In genomic region chr11:65777241-65777640, GRCh38 we compare ENCODE assay signal across 21 cellular contexts. TPM values are rescaled to one million over a fixed set of nuclear protein-coding genes. Genes with fewer than 3 reads are reported as not detected.
DNase-seq lines count a peak whose midpoint lies in the region; ATAC-seq, FAIRE-seq and TF ChIP-seq lines count a peak whose summit lies in the region.
"Had no signal": no experiment of that assay in that cellular context is flagged by ENCODE, and none has a peak within 500 bp of the region (broad histone marks: within the 10 kb centered on the region; RNA-seq: fewer than 3 reads in every experiment).

No MANE protein-coding gene starts in this region.

- no peak overlapping the region for H3K27ac ChIP-seq in astrocyte (ENCODE audit: low read depth, low read length)

- no peak overlapping the region for H3K9ac ChIP-seq in astrocyte (ENCODE audit: low read length)
- H3K9ac ChIP-seq: SK-N-SH had no signal

- ATAC-seq in naive B cell (ENCODE audit: low read depth in 2 of 2) (no peak), HG02840 (IDR thresholded peaks at IDR 0.05; ENCODE audit: low FRiP score, unreplicated experiment) (no peak)
- no peak for ATAC-seq in stimulated activated naive CD8-positive, alpha-beta T cell treated with anti-CD3 and anti-CD28 coated beads, Interleukin-15, amount 100 ng/mL, for 72 hours
- ATAC-seq: activated T-cell treated with anti-CD3 and anti-CD28 coated beads, Interleukin-2, amount 50 U/mL, for 4 hours; left lung; naive thymus-derived CD8-positive, alpha-beta T cell; Panc1 had no signal

- H3K9me3 Mint-ChIP-seq in astrocyte (ENCODE audit: unreplicated experiment) (no peaks in the 10 kb centered on the region), naive B cell (no peaks in the 10 kb centered on the region)
- H3K9me3 Mint-ChIP-seq in stimulated activated naive CD8-positive, alpha-beta T cell treated with anti-CD3 and anti-CD28 coated beads, Interleukin-15, amount 100 ng/mL, for 72 hours: no peaks in the 10 kb centered on the region
- H3K9me3 Mint-ChIP-seq: activated CD4-positive, alpha-beta T cell treated with anti-CD3 and anti-CD28 coated beads, Interleukin-2, amount 10 ng/mL, durations not matched to agents 24 days and 14 days; activated T-cell treated with anti-CD3 and anti-CD28 coated beads, Interleukin-2, amount 50 U/mL, for 4 hours; naive thymus-derived CD8-positive, alpha-beta T cell had no signal

- H3K27me3 Mint-ChIP-seq in astrocyte (ENCODE audit: low read depth, unreplicated experiment) (no peaks in the 10 kb centered on the region), naive B cell (no peaks in the 10 kb centered on the region)
- H3K27me3 Mint-ChIP-seq in stimulated activated naive CD8-positive, alpha-beta T cell treated with anti-CD3 and anti-CD28 coated beads, Interleukin-15, amount 100 ng/mL, for 72 hours: no peaks in the 10 kb centered on the region
- H3K27me3 Mint-ChIP-seq: activated CD4-positive, alpha-beta T cell treated with anti-CD3 and anti-CD28 coated beads, Interleukin-2, amount 10 ng/mL, durations not matched to agents 24 days and 14 days; naive thymus-derived CD8-positive, alpha-beta T cell had no signal

- no peaks in the 10 kb centered on the region for H3K36me3 ChIP-seq in astrocyte (ENCODE audit: insufficient read depth, low read length)

- H3K4me2 ChIP-seq in astrocyte (ENCODE audit: low read length): no peak overlapping the region
- H3K4me2 ChIP-seq: SK-N-SH had no signal

- peaks cover 7% of the 10 kb centered on the region for H3K4me1 Mint-ChIP-seq in astrocyte (ENCODE audit: low read depth, unreplicated experiment)
- H3K4me1 Mint-ChIP-seq in naive B cell: peaks cover 2 to 15% (median 8%) of the 10 kb centered on the region in 3 donors
- H3K4me1 Mint-ChIP-seq in stimulated activated naive CD8-positive, alpha-beta T cell treated with anti-CD3 and anti-CD28 coated beads, Interleukin-15, amount 100 ng/mL, for 72 hours: peaks cover 54% of the 10 kb centered on the region

- H3K4me3 Mint-ChIP-seq in astrocyte (ENCODE audit: unreplicated experiment): peak overlapping the region; percentile 27
- H3K4me3 Mint-ChIP-seq in naive B cell: peak overlapping the region in 5 of 8 donors; percentile 1 to 57 (median 49)
- H3K4me3 Mint-ChIP-seq in stimulated activated naive CD8-positive, alpha-beta T cell treated with anti-CD3 and anti-CD28 coated beads, Interleukin-15, amount 100 ng/mL, for 72 hours: no peak overlapping the region
- H3K4me3 Mint-ChIP-seq: activated T-cell treated with anti-CD3 and anti-CD28 coated beads, Interleukin-2, amount 50 U/mL, for 4 hours had no signal

- no peaks in the 10 kb centered on the region for H3K9me3 ChIP-seq in astrocyte (ENCODE audit: insufficient read depth, low read depth, low read length)
- H3K9me3 ChIP-seq: left lung, SK-N-SH had no signal

- peaks cover 18% of the 10 kb centered on the region for H3K79me2 ChIP-seq in astrocyte (ENCODE audit: insufficient read depth, low read length)

- no peak overlapping the region for H2AFZ ChIP-seq in astrocyte (ENCODE audit: low read depth, low read length)

- FAIRE-seq in astrocyte (lab: Jason Lieb, UNC): no peak
- FAIRE-seq: endothelial cell of umbilical vein, frontal cortex had no signal

- TF ChIP-seq POLR2A in NB4 (IDR thresholded peaks at IDR 0.05; ENCODE audit: extremely low read depth, insufficient read length): no peak

- peaks cover 45% of the 10 kb centered on the region for H4K20me1 ChIP-seq in astrocyte (ENCODE audit: insufficient read depth, low read length)

- H3K4me1 ChIP-seq in astrocyte (ENCODE audit: insufficient read depth, low read length): peaks cover 6% of the 10 kb centered on the region

- peaks cover 15% of the 10 kb centered on the region for H3K36me3 Mint-ChIP-seq in astrocyte (ENCODE audit: low read depth, unreplicated experiment)
- no peaks in the 10 kb centered on the region for H3K36me3 Mint-ChIP-seq in naive B cell

- no peak overlapping the region for H3K27ac Mint-ChIP-seq in astrocyte (ENCODE audit: unreplicated experiment)
- no peak overlapping the region for H3K27ac Mint-ChIP-seq in naive B cell
- H3K27ac Mint-ChIP-seq in stimulated activated naive CD8-positive, alpha-beta T cell treated with anti-CD3 and anti-CD28 coated beads, Interleukin-15, amount 100 ng/mL, for 72 hours: peak overlapping the region; percentile 40 to 74
- H3K27ac Mint-ChIP-seq: activated CD4-positive, alpha-beta T cell treated with anti-CD3 and anti-CD28 coated beads, Interleukin-2, amount 10 ng/mL, durations not matched to agents 24 days and 14 days had no signal

- H3K4me3 ChIP-seq in NB4 (ENCODE audit: low read depth, low read length) (peak overlapping the region; percentile 9), astrocyte (ENCODE audit: insufficient read depth, low read depth, low read length) (no peak overlapping the region)
- H3K4me3 ChIP-seq: coronary artery had no signal

- no peaks in the 10 kb centered on the region for H3K27me3 ChIP-seq in astrocyte (ENCODE audit: insufficient read depth, low read length)
- H3K27me3 ChIP-seq: left lung had no signal

- TF ChIP-seq CTCF in NB4 (IDR thresholded peaks at IDR 0.05; ENCODE audit: low read depth, low read length): no peak
- no peak for TF ChIP-seq CTCF in astrocyte (IDR thresholded peaks at IDR 0.05; ENCODE audit: insufficient read depth, low read depth, low read length)

- DNase-seq in NB4 (ENCODE audit: low read depth): no peak
- no peak for DNase-seq in astrocyte (ENCODE audit: low read depth)
- DNase-seq in naive B cell: no peak
- DNase-seq in stimulated activated naive CD8-positive, alpha-beta T cell treated with anti-CD3 and anti-CD28 coated beads, Interleukin-15, amount 100 ng/mL, for 72 hours: no peak
- no peak for DNase-seq in NCI-H2227 treated with DMSO at 0.1 percent for 48 hours (lab: John Stamatoyannopoulos, UW)
- no peak for DNase-seq in amniotic stem cell (lab: John Stamatoyannopoulos, UW)
- DNase-seq: activated CD4-positive, alpha-beta T cell treated with anti-CD3 and anti-CD28 coated beads, Interleukin-2, amount 10 ng/mL, durations not matched to agents 24 days and 14 days; activated T-cell treated with anti-CD3 and anti-CD28 coated beads, Interleukin-2, amount 50 U/mL, for 4 hours; anterior cingulate cortex; DMS153; naive thymus-derived CD8-positive, alpha-beta T cell; NCI-H2107; NCI-H69; SK-N-SH had no signal

RNA-seq across cellular contexts. Expression of gene AP5B1, which starts 3.5 kb away (rescaled TPM):
- 10.4 and 10.9 TPM in 2 replicates for total RNA-seq in astrocyte
- 10 to 100 TPM in 2 of 6 donors, 1 to 10 TPM in 4; 3.4 to 17.2 (median 9.6) TPM for polyA plus RNA-seq in naive B cell (ENCODE audit: low read depth in 6 of 6)

RNA-seq across cellular contexts. Expression of gene OVOL1, which starts 9.6 kb away (rescaled TPM):
- 0.22 and 1.0 TPM in 2 replicates for total RNA-seq in astrocyte
- polyA plus RNA-seq in naive B cell (ENCODE audit: low read depth in 6 of 6): not detected
- total RNA-seq: activated CD4-positive, alpha-beta T cell treated with anti-CD3 and anti-CD28 coated beads, Interleukin-2, amount 10 ng/mL, durations not matched to agents 24 days and 14 days; endothelial cell of umbilical vein; M059J; naive thymus-derived CD8-positive, alpha-beta T cell had no signal
- polyA plus RNA-seq: endothelial cell of umbilical vein; naive thymus-derived CD8-positive, alpha-beta T cell; SK-N-SH had no signal

RNA-seq across cellular contexts. Expression of gene SNX32, which starts 56.5 kb away (rescaled TPM):
- total RNA-seq in astrocyte: 1.2 and 1.5 TPM in 2 replicates
- polyA plus RNA-seq in naive B cell (ENCODE audit: low read depth in 6 of 6): 1 to 10 TPM in 5 of 6 donors, not detected in 1; 1.2 to 2.6 (median 1.7) TPM
- total RNA-seq: endothelial cell of umbilical vein, M059J had no signal

RNA-seq across cellular contexts. Expression of gene RNASEH2C, which starts 56.6 kb away (rescaled TPM):
- total RNA-seq in astrocyte: 24.7 and 25.0 TPM in 2 replicates
- 100 to 1,000 TPM in 3 of 6 donors, 10 to 100 TPM in 3; 59.3 to 126 (median 99.1) TPM for polyA plus RNA-seq in naive B cell (ENCODE audit: low read depth in 6 of 6)

Comparison
In these comparisons a context has a peak if more than half of its experiments do, and no peak if none do; other contexts are left out.
1. H3K27ac Mint-ChIP-seq: peak in stimulated activated naive CD8-positive, alpha-beta T cell treated with anti-CD3 and anti-CD28 coated beads, Interleukin-15, amount 100 ng/mL, for 72 hours (2 of 2); none in astrocyte (single experiment) and naive B cell (0 of 6).
2. H3K4me3 Mint-ChIP-seq: peak in astrocyte (single experiment) and naive B cell (5 of 8); none in stimulated activated naive CD8-positive, alpha-beta T cell treated with anti-CD3 and anti-CD28 coated beads, Interleukin-15, amount 100 ng/mL, for 72 hours (0 of 2).